ENCODE assay signal across 8 cellular contexts in genomic region chr14:64879635-64880381, GRCh38. TPM values are rescaled to one million over a fixed set of nuclear protein-coding genes. Genes with fewer than 3 reads are reported as not detected.
DNase-seq lines count a peak whose midpoint lies in the region; ATAC-seq and TF ChIP-seq lines count a peak whose summit lies in the region.

Gene SPTB (minus strand): TSS chr14:64879907. CDS start chr14:64823094, 56,813 bp downstream.

- H3K9ac ChIP-seq in endodermal cell (ENCODE audit: extremely low read depth, low read length, poor library complexity, severe bottlenecking): peak within 1 kb of the TSS; percentile 11

- H3K4me3 Mint-ChIP-seq in endodermal cell: peak within 1 kb of the TSS; percentile 64
- peak within 1 kb of the TSS; percentile 85 to 92 (median 88) for H3K4me3 Mint-ChIP-seq in naive thymus-derived CD4-positive, alpha-beta T cell
- peak within 1 kb of the TSS; percentile 81 to 90 for H3K4me3 Mint-ChIP-seq in stimulated activated naive B cell treated with anti-CD40 and anti-IgM and Interleukin-4, amounts not matched to agents 10 μg/mL and 1 μg/mL and 100 μg/mL, for 72 hours

- intact Hi-C loops in naive thymus-derived CD4-positive, alpha-beta T cell (cut with micrococcal nuclease): loop anchor here (1.0 to 10.0 kb wide), 5 partner anchors 34 to 335 kb away; partner anchors contain the start of genes CHURC1 (in 2 of the 2), FNTB (in 1 of the 2), HSPA2 (in 1 of the 2) and MAX (in 1 of the 2)

- POLR2A ChIA-PET in naive thymus-derived CD4-positive, alpha-beta T cell (lab: Charles Lee): interaction anchor here (2.5 kb wide), 1 partner anchor 35 kb away, joined by 8 read pairs; the partner anchor contains the start of gene CHURC1

- no peaks in the 10 kb centered on the region for H3K36me3 Mint-ChIP-seq in endodermal cell (ENCODE audit: low read depth)
- H3K36me3 Mint-ChIP-seq in naive thymus-derived CD4-positive, alpha-beta T cell: no peaks in the 10 kb centered on the region
- no peaks in the 10 kb centered on the region for H3K36me3 Mint-ChIP-seq in stimulated activated naive B cell treated with anti-CD40 and anti-IgM and Interleukin-4, amounts not matched to agents 10 μg/mL and 1 μg/mL and 100 μg/mL, for 72 hours

- ATAC-seq in GM19351 (IDR thresholded peaks at IDR 0.05; ENCODE audit: unreplicated experiment): peak; percentile 64
- ATAC-seq in naive thymus-derived CD4-positive, alpha-beta T cell: peak; percentile 87
- ATAC-seq in stimulated activated naive B cell treated with anti-CD40 and anti-IgM and Interleukin-4, amounts not matched to agents 10 μg/mL and 1 μg/mL and 100 μg/mL, for 72 hours (replicated peaks): peak; percentile 75 to 85

- no peaks in the 10 kb centered on the region for H3K9me3 Mint-ChIP-seq in endodermal cell
- no peaks in the 10 kb centered on the region for H3K9me3 Mint-ChIP-seq in naive thymus-derived CD4-positive, alpha-beta T cell
- H3K9me3 Mint-ChIP-seq in stimulated activated naive B cell treated with anti-CD40 and anti-IgM and Interleukin-4, amounts not matched to agents 10 μg/mL and 1 μg/mL and 100 μg/mL, for 72 hours: no peaks in the 10 kb centered on the region

- H3K4me1 ChIP-seq in endodermal cell (ENCODE audit: control insufficient read depth, insufficient read depth, low read length): no peaks in the 10 kb centered on the region
- H3K4me1 ChIP-seq in naive thymus-derived CD4-positive, alpha-beta T cell (ENCODE audit: control insufficient read depth in 2 of 2, insufficient read depth in 2 of 2, low read length in 2 of 2): peaks cover 0 to 4% of the 10 kb centered on the region in 2 donors

- peak within 1 kb of the TSS; percentile 78 for H3K4me3 ChIP-seq in endodermal cell (ENCODE audit: low read length)
- H3K4me3 ChIP-seq in naive thymus-derived CD4-positive, alpha-beta T cell (ENCODE audit: low read length): peak within 1 kb of the TSS; percentile 67

- peaks cover 84% of the 10 kb centered on the region for H3K27me3 Mint-ChIP-seq in endodermal cell (ENCODE audit: insufficient read depth)
- peaks cover 13 to 83% (median 19%) of the 10 kb centered on the region in 5 donors for H3K27me3 Mint-ChIP-seq in naive thymus-derived CD4-positive, alpha-beta T cell
- peaks cover 52 to 54% of the 10 kb centered on the region in 2 donors for H3K27me3 Mint-ChIP-seq in stimulated activated naive B cell treated with anti-CD40 and anti-IgM and Interleukin-4, amounts not matched to agents 10 μg/mL and 1 μg/mL and 100 μg/mL, for 72 hours

- CTCF ChIA-PET in naive thymus-derived CD4-positive, alpha-beta T cell (lab: Charles Lee): interaction anchor here (1.1 to 6.5 kb wide), 2 partner anchors 12 to 115 kb away, joined by 3 to 51 read pairs; no protein-coding TSS in a partner anchor

- no peaks in the 10 kb centered on the region for H3K9me3 ChIP-seq in endodermal cell (ENCODE audit: control insufficient read depth, low read length)
- no peaks in the 10 kb centered on the region for H3K9me3 ChIP-seq in naive thymus-derived CD4-positive, alpha-beta T cell (ENCODE audit: control insufficient read depth in 2 of 3, low read length in 3 of 3)

- H3K27ac Mint-ChIP-seq in endodermal cell: no peak within 1 kb of the TSS
- H3K27ac Mint-ChIP-seq in naive thymus-derived CD4-positive, alpha-beta T cell: peak within 1 kb of the TSS in 4 of 9 donors; percentile 14 to 59 (median 36)
- H3K27ac Mint-ChIP-seq in stimulated activated naive B cell treated with anti-CD40 and anti-IgM and Interleukin-4, amounts not matched to agents 10 μg/mL and 1 μg/mL and 100 μg/mL, for 72 hours: peak within 1 kb of the TSS; percentile 56

- DNase-seq in NCI-H2171 treated with DMSO at 0.1 percent for 48 hours (lab: John Stamatoyannopoulos, UW) (peak; percentile 85), endodermal cell (peak; percentile 88), globus pallidus (ENCODE audit: low spot score) (no peak)
- DNase-seq in activated CD8-positive, alpha-beta memory T cell treated with anti-CD3 and anti-CD28 coated beads for 4 hours (ENCODE audit: low read depth in 2 of 2): peak; percentile 42 to 48
- DNase-seq in naive thymus-derived CD4-positive, alpha-beta T cell: peak; percentile 24 to 68 (median 39)
- peak; percentile 10 for DNase-seq in stimulated activated naive B cell treated with anti-CD40 and anti-IgM and Interleukin-4, amounts not matched to agents 10 μg/mL and 1 μg/mL and 100 μg/mL, for 72 hours

- H3K4me1 Mint-ChIP-seq in endodermal cell: peaks cover 5% of the 10 kb centered on the region
- H3K4me1 Mint-ChIP-seq in naive thymus-derived CD4-positive, alpha-beta T cell: peaks cover 0 to 11% (median 8%) of the 10 kb centered on the region in 7 donors
- peaks cover 5 to 9% of the 10 kb centered on the region in 2 donors for H3K4me1 Mint-ChIP-seq in stimulated activated naive B cell treated with anti-CD40 and anti-IgM and Interleukin-4, amounts not matched to agents 10 μg/mL and 1 μg/mL and 100 μg/mL, for 72 hours

- no peaks in the 10 kb centered on the region for H3K36me3 ChIP-seq in endodermal cell (ENCODE audit: control insufficient read depth, insufficient read depth, low read length)
- no peaks in the 10 kb centered on the region for H3K36me3 ChIP-seq in naive thymus-derived CD4-positive, alpha-beta T cell (ENCODE audit: control insufficient read depth in 2 of 3, insufficient read depth in 3 of 3, low read length in 3 of 3)

- 0% methylated on average over 15 to 68 of the region's 68 CpGs for whole genome bisulfite sequencing in endodermal cell (ENCODE audit: insufficient coverage in 1 of 2, insufficient read length in 1 of 2), 2 experiments

- TF ChIP-seq CTCF in 22Rv1 (IDR thresholded peaks at IDR 0.05): no peak
- no peak for TF ChIP-seq CTCF in endodermal cell (conservative IDR thresholded peaks at IDR 0.05)

- H3K27ac ChIP-seq in 22Rv1 (peak within 1 kb of the TSS; percentile 57), endodermal cell (ENCODE audit: low read depth, low read length) (no peak within 1 kb of the TSS)
- H3K27ac ChIP-seq in naive thymus-derived CD4-positive, alpha-beta T cell (ENCODE audit: low read depth, low read length): peak within 1 kb of the TSS; percentile 20

- peaks cover 93% of the 10 kb centered on the region for H3K27me3 ChIP-seq in endodermal cell (ENCODE audit: control insufficient read depth, insufficient read depth, low read length, poor library complexity, severe bottlenecking)
- H3K27me3 ChIP-seq in naive thymus-derived CD4-positive, alpha-beta T cell (ENCODE audit: control insufficient read depth in 2 of 2, insufficient read depth in 2 of 2, low read length in 2 of 2): peaks cover 0 to 7% of the 10 kb centered on the region in 2 donors

RNA-seq across cellular contexts. Expression of gene SPTB, which starts in this region (rescaled TPM):
- 1 to 10 TPM in 1 of 2 donors, under 1 TPM in 1; 0.77 to 1.4 TPM for total RNA-seq in endodermal cell
- polyA plus RNA-seq in endodermal cell (2013, experiment 1 of 2): 0.36 TPM
- 0.41 TPM for polyA plus RNA-seq in endodermal cell (2013, experiment 2 of 2)
- under 1 TPM in 3 of 5 experiments, not detected in 2; 0.05 to 0.12 (median 0.05) TPM for total RNA-seq in naive thymus-derived CD4-positive, alpha-beta T cell
- polyA plus RNA-seq in naive thymus-derived CD4-positive, alpha-beta T cell: not detected

Comparison
In these comparisons a context has a peak if more than half of its experiments do, and no peak if none do; other contexts are left out.
1. Peak in DNase-seq, ATAC-seq, H3K4me3 ChIP-seq and H3K27ac ChIP-seq in naive thymus-derived CD4-positive, alpha-beta T cell; RNA of the gene not detected or under 1 TPM.